ENCODE assay signal across 1 cellular context in the genomic region with DNA sequence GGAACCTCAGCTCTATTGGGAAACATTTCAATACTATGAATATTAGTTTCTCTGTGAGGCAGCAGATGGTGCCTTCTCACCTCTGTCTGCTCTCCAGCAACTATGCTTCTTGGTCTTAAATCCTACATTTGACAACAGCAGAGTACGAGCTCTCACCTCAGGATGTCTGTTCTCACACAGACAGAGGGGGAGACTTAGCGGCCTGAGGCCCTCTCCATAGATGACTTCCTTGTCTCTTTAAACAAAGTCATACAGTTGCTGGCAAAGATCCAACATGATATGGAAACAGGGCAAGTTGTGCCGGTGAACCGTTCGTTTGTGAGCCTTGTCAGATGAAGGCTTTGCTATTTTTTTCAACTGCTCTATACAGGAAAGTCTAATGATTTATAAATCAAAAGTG.
TF ChIP-seq lines count a peak whose summit lies in the region.

No MANE protein-coding gene starts in this region.

TF ChIP-seq in K562, 482 proteins besides CTCF, POLR2A, EP300 and RAD21 (continued from another document):
- TF ChIP-seq, protein P1, sequence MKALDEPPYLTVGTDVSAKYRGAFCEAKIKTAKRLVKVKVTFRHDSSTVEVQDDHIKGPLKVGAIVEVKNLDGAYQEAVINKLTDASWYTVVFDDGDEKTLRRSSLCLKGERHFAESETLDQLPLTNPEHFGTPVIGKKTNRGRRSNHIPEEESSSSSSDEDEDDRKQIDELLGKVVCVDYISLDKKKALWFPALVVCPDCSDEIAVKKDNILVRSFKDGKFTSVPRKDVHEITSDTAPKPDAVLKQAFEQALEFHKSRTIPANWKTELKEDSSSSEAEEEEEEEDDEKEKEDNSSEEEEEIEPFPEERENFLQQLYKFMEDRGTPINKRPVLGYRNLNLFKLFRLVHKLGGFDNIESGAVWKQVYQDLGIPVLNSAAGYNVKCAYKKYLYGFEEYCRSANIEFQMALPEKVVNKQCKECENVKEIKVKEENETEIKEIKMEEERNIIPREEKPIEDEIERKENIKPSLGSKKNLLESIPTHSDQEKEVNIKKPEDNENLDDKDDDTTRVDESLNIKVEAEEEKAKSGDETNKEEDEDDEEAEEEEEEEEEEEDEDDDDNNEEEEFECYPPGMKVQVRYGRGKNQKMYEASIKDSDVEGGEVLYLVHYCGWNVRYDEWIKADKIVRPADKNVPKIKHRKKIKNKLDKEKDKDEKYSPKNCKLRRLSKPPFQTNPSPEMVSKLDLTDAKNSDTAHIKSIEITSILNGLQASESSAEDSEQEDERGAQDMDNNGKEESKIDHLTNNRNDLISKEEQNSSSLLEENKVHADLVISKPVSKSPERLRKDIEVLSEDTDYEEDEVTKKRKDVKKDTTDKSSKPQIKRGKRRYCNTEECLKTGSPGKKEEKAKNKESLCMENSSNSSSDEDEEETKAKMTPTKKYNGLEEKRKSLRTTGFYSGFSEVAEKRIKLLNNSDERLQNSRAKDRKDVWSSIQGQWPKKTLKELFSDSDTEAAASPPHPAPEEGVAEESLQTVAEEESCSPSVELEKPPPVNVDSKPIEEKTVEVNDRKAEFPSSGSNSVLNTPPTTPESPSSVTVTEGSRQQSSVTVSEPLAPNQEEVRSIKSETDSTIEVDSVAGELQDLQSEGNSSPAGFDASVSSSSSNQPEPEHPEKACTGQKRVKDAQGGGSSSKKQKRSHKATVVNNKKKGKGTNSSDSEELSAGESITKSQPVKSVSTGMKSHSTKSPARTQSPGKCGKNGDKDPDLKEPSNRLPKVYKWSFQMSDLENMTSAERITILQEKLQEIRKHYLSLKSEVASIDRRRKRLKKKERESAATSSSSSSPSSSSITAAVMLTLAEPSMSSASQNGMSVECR (CRISPR knock-in tag; IDR thresholded peaks at IDR 0.05), result no peak
- peak; percentile 95 for TF ChIP-seq NFIC (IDR thresholded peaks at IDR 0.05)
- no peak for TF ChIP-seq KDM1A (IDR thresholded peaks at IDR 0.05)
- TF ChIP-seq, protein P2, sequence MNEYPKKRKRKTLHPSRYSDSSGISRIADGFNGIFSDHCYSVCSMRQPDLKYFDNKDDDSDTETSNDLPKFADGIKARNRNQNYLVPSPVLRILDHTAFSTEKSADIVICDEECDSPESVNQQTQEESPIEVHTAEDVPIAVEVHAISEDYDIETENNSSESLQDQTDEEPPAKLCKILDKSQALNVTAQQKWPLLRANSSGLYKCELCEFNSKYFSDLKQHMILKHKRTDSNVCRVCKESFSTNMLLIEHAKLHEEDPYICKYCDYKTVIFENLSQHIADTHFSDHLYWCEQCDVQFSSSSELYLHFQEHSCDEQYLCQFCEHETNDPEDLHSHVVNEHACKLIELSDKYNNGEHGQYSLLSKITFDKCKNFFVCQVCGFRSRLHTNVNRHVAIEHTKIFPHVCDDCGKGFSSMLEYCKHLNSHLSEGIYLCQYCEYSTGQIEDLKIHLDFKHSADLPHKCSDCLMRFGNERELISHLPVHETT (CRISPR knock-in tag; conservative IDR thresholded peaks at IDR 0.05 in 1 of 2, IDR thresholded peaks at IDR 0.05 in 1 of 2), result 0 out of 4 replicates have a peak, but pooled peaks of 1 of the 2 experiments have one; percentile 22
- TF ChIP-seq, protein P3, sequence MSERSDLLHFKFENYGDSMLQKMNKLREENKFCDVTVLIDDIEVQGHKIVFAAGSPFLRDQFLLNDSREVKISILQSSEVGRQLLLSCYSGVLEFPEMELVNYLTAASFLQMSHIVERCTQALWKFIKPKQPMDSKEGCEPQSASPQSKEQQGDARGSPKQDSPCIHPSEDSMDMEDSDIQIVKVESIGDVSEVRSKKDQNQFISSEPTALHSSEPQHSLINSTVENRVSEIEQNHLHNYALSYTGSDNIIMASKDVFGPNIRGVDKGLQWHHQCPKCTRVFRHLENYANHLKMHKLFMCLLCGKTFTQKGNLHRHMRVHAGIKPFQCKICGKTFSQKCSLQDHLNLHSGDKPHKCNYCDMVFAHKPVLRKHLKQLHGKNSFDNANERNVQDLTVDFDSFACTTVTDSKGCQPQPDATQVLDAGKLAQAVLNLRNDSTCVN (CRISPR knock-in tag; IDR thresholded peaks at IDR 0.05), result no peak
- TF ChIP-seq ZNF384 (IDR thresholded peaks at IDR 0.05; ENCODE audit: low read depth, low read length), result peak; percentile 37; the same call in 1 of the 2 replicates
- TF ChIP-seq, protein P4, sequence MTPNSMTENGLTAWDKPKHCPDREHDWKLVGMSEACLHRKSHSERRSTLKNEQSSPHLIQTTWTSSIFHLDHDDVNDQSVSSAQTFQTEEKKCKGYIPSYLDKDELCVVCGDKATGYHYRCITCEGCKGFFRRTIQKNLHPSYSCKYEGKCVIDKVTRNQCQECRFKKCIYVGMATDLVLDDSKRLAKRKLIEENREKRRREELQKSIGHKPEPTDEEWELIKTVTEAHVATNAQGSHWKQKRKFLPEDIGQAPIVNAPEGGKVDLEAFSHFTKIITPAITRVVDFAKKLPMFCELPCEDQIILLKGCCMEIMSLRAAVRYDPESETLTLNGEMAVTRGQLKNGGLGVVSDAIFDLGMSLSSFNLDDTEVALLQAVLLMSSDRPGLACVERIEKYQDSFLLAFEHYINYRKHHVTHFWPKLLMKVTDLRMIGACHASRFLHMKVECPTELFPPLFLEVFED (CRISPR knock-in tag; conservative IDR thresholded peaks at IDR 0.05), result no peak
